ENCODE assay signal across 9 cellular contexts in the genomic region with DNA sequence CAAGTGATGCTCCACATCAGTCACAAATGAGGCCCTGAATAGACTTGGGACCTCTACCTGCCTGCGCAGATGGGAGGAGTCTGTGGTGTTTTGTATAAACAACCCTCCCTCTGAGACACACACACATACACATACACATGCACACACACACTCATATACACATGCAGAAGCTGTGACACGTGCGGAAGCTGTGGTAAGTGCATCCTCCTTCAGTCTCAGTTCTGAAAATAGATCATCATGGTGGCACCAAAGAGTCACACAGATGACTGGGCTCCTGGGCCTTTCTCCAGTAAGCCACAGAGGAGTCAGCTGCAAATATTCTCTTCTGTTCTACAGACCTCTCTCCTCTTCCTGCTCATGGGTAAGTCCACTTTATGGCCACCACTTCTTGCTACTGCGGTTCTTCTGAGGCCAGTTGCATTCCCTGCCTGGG. TPM values are rescaled to one million over a fixed set of nuclear protein-coding genes. Genes with fewer than 3 reads are reported as not detected.
A peak's percentile ranks its signal among the peaks of the same experiment; 100 is the strongest.
DNase-seq lines count a peak whose midpoint lies in the region; ATAC-seq and TF ChIP-seq lines count a peak whose summit lies in the region.
"Had no signal": no experiment of that assay in that cellular context is flagged by ENCODE, and none has a peak within 500 bp of the region (broad histone marks: within the 10 kb centered on the region; RNA-seq: fewer than 3 reads in every experiment).

A gene with protein sequence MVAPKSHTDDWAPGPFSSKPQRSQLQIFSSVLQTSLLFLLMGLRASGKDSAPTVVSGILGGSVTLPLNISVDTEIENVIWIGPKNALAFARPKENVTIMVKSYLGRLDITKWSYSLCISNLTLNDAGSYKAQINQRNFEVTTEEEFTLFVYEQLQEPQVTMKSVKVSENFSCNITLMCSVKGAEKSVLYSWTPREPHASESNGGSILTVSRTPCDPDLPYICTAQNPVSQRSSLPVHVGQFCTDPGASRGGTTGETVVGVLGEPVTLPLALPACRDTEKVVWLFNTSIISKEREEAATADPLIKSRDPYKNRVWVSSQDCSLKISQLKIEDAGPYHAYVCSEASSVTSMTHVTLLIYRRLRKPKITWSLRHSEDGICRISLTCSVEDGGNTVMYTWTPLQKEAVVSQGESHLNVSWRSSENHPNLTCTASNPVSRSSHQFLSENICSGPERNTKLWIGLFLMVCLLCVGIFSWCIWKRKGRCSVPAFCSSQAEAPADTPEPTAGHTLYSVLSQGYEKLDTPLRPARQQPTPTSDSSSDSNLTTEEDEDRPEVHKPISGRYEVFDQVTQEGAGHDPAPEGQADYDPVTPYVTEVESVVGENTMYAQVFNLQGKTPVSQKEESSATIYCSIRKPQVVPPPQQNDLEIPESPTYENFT (plus strand): TSS at position 224 of the 433 bp plus-strand sequence. CDS start 14 bp downstream, at position 238.

- peaks cover 4 to 24% (median 17%) of the 10 kb centered on the region in 5 donors for H3K36me3 Mint-ChIP-seq in naive thymus-derived CD4-positive, alpha-beta T cell

- POLR2A ChIA-PET in naive thymus-derived CD4-positive, alpha-beta T cell (lab: Charles Lee) = interaction anchor here (0.7 to 3.8 kb wide), 21 partner anchors 10 to 534 kb away, joined by 3 to 21 read pairs (median 5); a partner anchor contains a TSS

- peak; percentile 71 for ATAC-seq in GM19463 (IDR thresholded peaks at IDR 0.05; ENCODE audit: unreplicated experiment)
- ATAC-seq in HG03442 (IDR thresholded peaks at IDR 0.05; ENCODE audit: unreplicated experiment) = peak; percentile 76
- peak; percentile 96 for ATAC-seq in naive thymus-derived CD4-positive, alpha-beta T cell
- peak; percentile 22 for ATAC-seq in aorta (ENCODE audit: low FRiP score)
- no peak for ATAC-seq in foreskin keratinocyte

- peaks cover 0 to 21% (median 0%) of the 10 kb centered on the region in 5 donors for H3K27me3 Mint-ChIP-seq in naive thymus-derived CD4-positive, alpha-beta T cell

- H3K36me3 ChIP-seq in naive thymus-derived CD4-positive, alpha-beta T cell (ENCODE audit: control insufficient read depth in 2 of 3, insufficient read depth in 3 of 3, low read length in 3 of 3) = no peaks in the 10 kb centered on the region
- H3K36me3 ChIP-seq in aorta (ENCODE audit: control insufficient read depth in 1 of 2, insufficient read depth in 2 of 2, low read length in 1 of 2) = no peaks in the 10 kb centered on the region

- intact Hi-C loops in naive thymus-derived CD4-positive, alpha-beta T cell (cut with micrococcal nuclease) = loop anchor here (1.0 to 5.0 kb wide), 9 partner anchors 8 to 321 kb away; a partner anchor contains a TSS
- intact Hi-C loops in aorta (cut with DNase I) = no loop called here

- H3K4me1 Mint-ChIP-seq in naive thymus-derived CD4-positive, alpha-beta T cell = peaks cover 31 to 66% (median 48%) of the 10 kb centered on the region in 7 donors
- H3K4me1 Mint-ChIP-seq: neural crest cell had no signal

- WGBS in aorta, 2 donors = 91 to 95% methylated on average over 4 of the region's 4 CpGs

- peak within 1 kb of the TSS; percentile 66 for H3K4me3 ChIP-seq in naive thymus-derived CD4-positive, alpha-beta T cell (ENCODE audit: low read length)
- no peak within 1 kb of the TSS for H3K4me3 ChIP-seq in aorta (ENCODE audit: low read length in 2 of 2)

- TF ChIP-seq CTCF in foreskin keratinocyte (conservative IDR thresholded peaks at IDR 0.05) = no peak

- H3K9me3 Mint-ChIP-seq in naive thymus-derived CD4-positive, alpha-beta T cell = no peaks in the 10 kb centered on the region
- H3K9me3 Mint-ChIP-seq: neural crest cell had no signal

- peak within 1 kb of the TSS; percentile 91 to 99 (median 99) for H3K27ac Mint-ChIP-seq in naive thymus-derived CD4-positive, alpha-beta T cell

- CTCF ChIA-PET in naive thymus-derived CD4-positive, alpha-beta T cell (lab: Charles Lee) = interaction anchor here (0.7 to 5.7 kb wide), 10 partner anchors 11 to 156 kb away, joined by 3 to 43 read pairs (median 7); no protein-coding TSS in a partner anchor

- H3K9me3 ChIP-seq in naive thymus-derived CD4-positive, alpha-beta T cell (ENCODE audit: control insufficient read depth in 2 of 3, low read length in 3 of 3) = no peaks in the 10 kb centered on the region
- no peaks in the 10 kb centered on the region for H3K9me3 ChIP-seq in aorta (ENCODE audit: control insufficient read depth, low read length)

- H3K27ac ChIP-seq in naive thymus-derived CD4-positive, alpha-beta T cell (ENCODE audit: low read depth, low read length) = peak within 1 kb of the TSS; percentile 83
- H3K27ac ChIP-seq in aorta (ENCODE audit: low read depth in 1 of 2, low read length in 2 of 2) = no peak within 1 kb of the TSS
- no peak within 1 kb of the TSS for H3K27ac ChIP-seq in foreskin keratinocyte
- H3K27ac ChIP-seq: VCaP had no signal

- peak within 1 kb of the TSS; percentile 86 to 99 (median 98) for H3K4me3 Mint-ChIP-seq in naive thymus-derived CD4-positive, alpha-beta T cell
- H3K4me3 Mint-ChIP-seq: neural crest cell had no signal

- no peaks in the 10 kb centered on the region for H3K27me3 ChIP-seq in naive thymus-derived CD4-positive, alpha-beta T cell (ENCODE audit: control insufficient read depth in 2 of 2, insufficient read depth in 2 of 2, low read length in 2 of 2)
- H3K27me3 ChIP-seq in aorta (ENCODE audit: control insufficient read depth in 1 of 2, insufficient read depth in 2 of 2, low read length in 1 of 2) = no peaks in the 10 kb centered on the region
- peaks cover 3% of the 10 kb centered on the region for H3K27me3 ChIP-seq in foreskin keratinocyte

- peak; percentile 51 to 68 for DNase-seq in activated CD8-positive, alpha-beta memory T cell treated with anti-CD3 and anti-CD28 coated beads for 1 hour (ENCODE audit: extremely low read depth in 1 of 2, low read depth in 1 of 2)
- peak; percentile 28 to 97 (median 94) for DNase-seq in naive thymus-derived CD4-positive, alpha-beta T cell
- DNase-seq in aorta (peak in 1 of 2 donors; percentile 64), OCI-M2 (lab: John Stamatoyannopoulos, UW; ENCODE audit: unreplicated experiment) (no peak), foreskin keratinocyte (no peak)

- H3K4me1 ChIP-seq in naive thymus-derived CD4-positive, alpha-beta T cell (ENCODE audit: control insufficient read depth in 2 of 2, insufficient read depth in 2 of 2, low read length in 2 of 2) = peaks cover 22 to 29% of the 10 kb centered on the region in 2 donors
- H3K4me1 ChIP-seq in aorta (ENCODE audit: control insufficient read depth in 1 of 2, insufficient read depth in 2 of 2, low read length in 2 of 2) = no peaks in the 10 kb centered on the region
- H3K4me1 ChIP-seq in foreskin keratinocyte = no peaks in the 10 kb centered on the region

RNA-seq across cellular contexts. Expression of the gene that starts here (rescaled TPM):
- total RNA-seq in naive thymus-derived CD4-positive, alpha-beta T cell = 100 to 1,000 TPM in 4 of 5 experiments, 1 to 10 TPM in 1; 5.6 to 141 (median 105) TPM
- polyA plus RNA-seq in naive thymus-derived CD4-positive, alpha-beta T cell = 100 to 1,000 TPM; 182 to 225 TPM
- total RNA-seq in aorta (1 to 10 TPM in 1 of 2 donors, under 1 TPM in 1; 0.71 to 1.2 TPM), foreskin keratinocyte (not detected in 2 replicates)
- polyA plus RNA-seq in aorta (1 to 10 TPM in 1 of 2 donors, under 1 TPM in 1; 0.10 to 2.0 TPM), foreskin keratinocyte (not detected in 2 replicates)
- total RNA-seq: neural crest cell had no signal

Comparison
In these comparisons a context has a peak if more than half of its experiments do, and no peak if none do; other contexts are left out.
1. RNA of the gene that starts here (polyA plus RNA-seq): 182 to 225 TPM in naive thymus-derived CD4-positive, alpha-beta T cell; 0.10 to 2.0 TPM in aorta and not detected in foreskin keratinocyte; every median in the first group is over 10 times any median in the second.
2. DNase-seq: peak in activated CD8-positive, alpha-beta memory T cell treated with anti-CD3 and anti-CD28 coated beads for 1 hour (2 of 2) and naive thymus-derived CD4-positive, alpha-beta T cell (9 of 9); none in OCI-M2 (single experiment) and foreskin keratinocyte (0 of 2).
3. intact Hi-C loops: an anchor here in naive thymus-derived CD4-positive, alpha-beta T cell (1.0 to 5.0 kb wide); none called in aorta.